22 cellular contexts compared by ENCODE assay signal in genomic region chr2:15584767-15585469, GRCh38. TPM values are rescaled to one million over a fixed set of nuclear protein-coding genes. Genes with fewer than 3 reads are reported as not detected.
DNase-seq lines count a peak whose midpoint lies in the region; ATAC-seq, FAIRE-seq and TF ChIP-seq lines count a peak whose summit lies in the region.
"Had no signal": no experiment of that assay in that cellular context is flagged by ENCODE, and none has a peak within 500 bp of the region (broad histone marks: within the 10 kb centered on the region; RNA-seq: fewer than 3 reads in every experiment).

No MANE protein-coding gene starts in this region.

- BruUV-seq in PC-3 (replicated peaks; lab: Mats Ljungman, UMichigan) (no TSS peak), endothelial cell of umbilical vein (replicated peaks; lab: Mats Ljungman, UMichigan) (no TSS peak)

- no peak overlapping the region for H2AK5ac ChIP-seq in mesenchymal stem cell (ENCODE audit: low read length, severe bottlenecking)

- H2BK15ac ChIP-seq in mesenchymal stem cell (ENCODE audit: low read depth, poor library complexity, severe bottlenecking): no peak overlapping the region

- H2AFZ ChIP-seq in GM23248 (no peak overlapping the region), PC-3 (ENCODE audit: low read length) (no peak overlapping the region), endothelial cell of umbilical vein (ENCODE audit: low read depth, low read length) (no peak overlapping the region), mesenchymal stem cell (ENCODE audit: low read depth, low read length) (no peak overlapping the region)

- H3K9me1 ChIP-seq in endothelial cell of umbilical vein (replicated peaks; ENCODE audit: control insufficient read depth, extremely low read depth, insufficient read depth, low read length): no peaks in the 10 kb centered on the region

- H2BK12ac ChIP-seq in mesenchymal stem cell (ENCODE audit: low read length in 2 of 2): no peak overlapping the region

- POLR2A ChIA-PET in PC-3 (lab: Charles Lee; ENCODE audit: unreplicated experiment): no interaction called here
- POLR2A ChIA-PET in endothelial cell of umbilical vein (lab: Charles Lee): no interaction called here

- H3K14ac ChIP-seq in mesenchymal stem cell (ENCODE audit: low read length in 2 of 2): no peak overlapping the region

- H3K79me2 ChIP-seq in GM23248 (ENCODE audit: insufficient read depth) (no peaks in the 10 kb centered on the region), PC-3 (ENCODE audit: low read length) (no peaks in the 10 kb centered on the region), endothelial cell of umbilical vein (ENCODE audit: control insufficient read depth, insufficient read depth, low read length) (no peaks in the 10 kb centered on the region)

- peak; percentile 70 for ATAC-seq in PC-3
- no peak for ATAC-seq in HG03135 (IDR thresholded peaks at IDR 0.05; ENCODE audit: unreplicated experiment)
- ATAC-seq: activated T-cell treated with anti-CD3 and anti-CD28 coated beads, Interleukin-2, amount 50 U/mL, for 4 hours; SK-N-SH treated with all-trans-retinoic acid at 6 μM for 48 hours had no signal

- no peaks in the 10 kb centered on the region for H4K20me1 ChIP-seq in GM23248 (ENCODE audit: insufficient read depth)
- H4K20me1 ChIP-seq in PC-3 (ENCODE audit: low read length): no peaks in the 10 kb centered on the region
- no peaks in the 10 kb centered on the region for H4K20me1 ChIP-seq in endothelial cell of umbilical vein (replicated peaks; ENCODE audit: control insufficient read depth, extremely low read depth, insufficient read depth, low read length)

- no peaks in the 10 kb centered on the region for H3K79me1 ChIP-seq in mesenchymal stem cell (replicated peaks; ENCODE audit: low read length, poor library complexity, severe bottlenecking)

- H3K4me2 ChIP-seq in GM23248 (ENCODE audit: unreplicated experiment): no peak overlapping the region
- no peak overlapping the region for H3K4me2 ChIP-seq in PC-3 (ENCODE audit: low read length)
- H3K4me2 ChIP-seq in endothelial cell of umbilical vein (ENCODE audit: insufficient read depth, low read length): no peak overlapping the region
- H3K4me2 ChIP-seq in mesenchymal stem cell (ENCODE audit: low read length, poor library complexity, severe bottlenecking): no peak overlapping the region

- H4K8ac ChIP-seq in mesenchymal stem cell (ENCODE audit: low read length): no peak overlapping the region

- H3K9ac ChIP-seq in GM23248: no peak overlapping the region
- no peak overlapping the region for H3K9ac ChIP-seq in PC-3 (ENCODE audit: low read length)
- no peak overlapping the region for H3K9ac ChIP-seq in endothelial cell of umbilical vein (replicated peaks; ENCODE audit: extremely low read depth, insufficient read depth, low read length)
- H3K9ac ChIP-seq in mesenchymal stem cell (ENCODE audit: low read length): no peak overlapping the region

- H3K9me2 ChIP-seq in GM23248 (ENCODE audit: insufficient read depth) (no peaks in the 10 kb centered on the region), PC-3 (replicated peaks; ENCODE audit: low read length) (no peaks in the 10 kb centered on the region)

- TF ChIP-seq POLR2A in endothelial cell of umbilical vein (IDR thresholded peaks at IDR 0.05; ENCODE audit: low read depth, low read length): no peak

- H3K4me1 ChIP-seq in GM23248 (ENCODE audit: insufficient read depth): no peaks in the 10 kb centered on the region
- H3K4me1 ChIP-seq in PC-3 (ENCODE audit: insufficient read depth, low read length): no peaks in the 10 kb centered on the region
- H3K4me1 ChIP-seq in endothelial cell of umbilical vein (ENCODE audit: control insufficient read depth, extremely low read depth, insufficient read depth, low read length): peaks cover 8% of the 10 kb centered on the region
- no peaks in the 10 kb centered on the region for H3K4me1 ChIP-seq in mesenchymal stem cell (ENCODE audit: control insufficient read depth, insufficient read depth, low read depth, low read length)
- H3K4me1 ChIP-seq: BE2C, Caco-2, upper lobe of left lung had no signal

- in situ Hi-C loops in GM23248 (cut with MboI): no loop called here

- no peak overlapping the region for H2BK120ac ChIP-seq in mesenchymal stem cell (ENCODE audit: low read depth, low read length)

- H3K4ac ChIP-seq in mesenchymal stem cell (ENCODE audit: low read depth in 1 of 2, low read length in 2 of 2): no peak overlapping the region

- H3K4me3 ChIP-seq in GM23248 (no peak overlapping the region), PC-3 (ENCODE audit: low read length) (no peak overlapping the region), endothelial cell of umbilical vein (replicated peaks in 1 of 3; ENCODE audit: insufficient read depth in 1 of 3, low read depth in 1 of 3, low read length in 3 of 3) (no peak overlapping the region), mesenchymal stem cell (ENCODE audit: insufficient read depth in 1 of 2, low read depth in 1 of 2, low read length in 2 of 2) (no peak overlapping the region)
- H3K4me3 ChIP-seq: upper lobe of left lung had no signal

- no peak overlapping the region for H4K91ac ChIP-seq in mesenchymal stem cell (ENCODE audit: low read length)

- DNase-seq in GM23248 (peak; percentile 56), PC-3 (peak; percentile 30), endothelial cell of umbilical vein (ENCODE audit: low read depth, low spot score) (no peak), mesenchymal stem cell (peak; percentile 42), NCI-H446 treated with DMSO at 0.1 percent for 48 hours (lab: John Stamatoyannopoulos, UW) (no peak), cortex of kidney (lab: John Stamatoyannopoulos, UW) (no peak)
- DNase-seq: activated CD4-positive, CD25-positive, alpha-beta regulatory T cell; activated CD8-positive, alpha-beta memory T cell treated with anti-CD3 and anti-CD28 coated beads for 24 hours; activated naive CD4-positive, alpha-beta T cell treated with anti-CD3 and anti-CD28 coated beads, Interleukin-2, amount 50 U/mL, for 16 hours; activated T-cell treated with anti-CD3 and anti-CD28 coated beads, Interleukin-2, amount 50 U/mL, for 4 hours; BE2C; Caco-2; NCI-H1105 treated with DMSO at 0.1 percent for 48 hours; NCI-H510A; occipital lobe; T1000; upper lobe of left lung had no signal

- CTCF ChIA-PET in PC-3 (lab: Charles Lee): no interaction called here
- CTCF ChIA-PET in endothelial cell of umbilical vein (lab: Charles Lee): interaction anchor here (3.7 kb wide), 1 partner anchor 8 kb away, joined by 23 read pairs; no protein-coding TSS in a partner anchor

- H3K9me3 ChIP-seq in GM23248 (ENCODE audit: low read depth) (no peaks in the 10 kb centered on the region), PC-3 (ENCODE audit: low read length) (no peaks in the 10 kb centered on the region), endothelial cell of umbilical vein (replicated peaks; ENCODE audit: control insufficient read depth, insufficient read depth, low read length) (no peaks in the 10 kb centered on the region), mesenchymal stem cell (ENCODE audit: control insufficient read depth, low read length) (no peaks in the 10 kb centered on the region)
- H3K9me3 ChIP-seq: BE2C, Caco-2, upper lobe of left lung had no signal

- H3K36me3 ChIP-seq in GM23248 (ENCODE audit: low read depth) (no peaks in the 10 kb centered on the region), PC-3 (ENCODE audit: low read depth, low read length) (no peaks in the 10 kb centered on the region), endothelial cell of umbilical vein (ENCODE audit: control insufficient read depth in 2 of 2, extremely low read depth in 1 of 2, insufficient read depth in 2 of 2, low read length in 2 of 2) (no peaks in the 10 kb centered on the region), mesenchymal stem cell (ENCODE audit: control insufficient read depth in 1 of 2, insufficient read depth in 2 of 2, low read depth in 1 of 2, low read length in 2 of 2) (no peaks in the 10 kb centered on the region)
- H3K36me3 ChIP-seq: BE2C, upper lobe of left lung had no signal

- no peak overlapping the region for H3K27ac ChIP-seq in GM23248
- H3K27ac ChIP-seq in PC-3 (ENCODE audit: low read length): no peak overlapping the region
- no peak overlapping the region for H3K27ac ChIP-seq in endothelial cell of umbilical vein (ENCODE audit: insufficient read depth, low read depth, low read length)
- H3K27ac ChIP-seq in mesenchymal stem cell (ENCODE audit: low read length, poor library complexity, severe bottlenecking): no peak overlapping the region
- H3K27ac ChIP-seq: upper lobe of left lung had no signal

- TF ChIP-seq CTCF in PC-3 (conservative IDR thresholded peaks at IDR 0.05; ENCODE audit: low read depth, low read length): no peak
- no peak for TF ChIP-seq CTCF in endothelial cell of umbilical vein (IDR thresholded peaks at IDR 0.05; ENCODE audit: extremely low read depth in 1 of 2, insufficient read depth in 1 of 2, low read depth in 1 of 2, low read length in 2 of 2)

- dilution Hi-C loops in endothelial cell of umbilical vein (cut with MboI; ENCODE audit: extremely low pct_ligation_motif_present, low sequenced_read_pairs): no loop called here

- H3K27me3 ChIP-seq in GM23248 (replicated peaks; ENCODE audit: insufficient read depth) (no peaks in the 10 kb centered on the region), PC-3 (ENCODE audit: low read length) (no peaks in the 10 kb centered on the region), endothelial cell of umbilical vein (ENCODE audit: control insufficient read depth in 2 of 2, insufficient read depth in 2 of 2, low read length in 2 of 2) (no peaks in the 10 kb centered on the region), mesenchymal stem cell (ENCODE audit: control insufficient read depth in 1 of 2, insufficient read depth in 1 of 2, low read length in 2 of 2) (no peaks in the 10 kb centered on the region)
- H3K27me3 ChIP-seq: BE2C, upper lobe of left lung had no signal

- intact Hi-C loops in PC-3 (cut with micrococcal nuclease): no loop called here
- intact Hi-C loops in endothelial cell of umbilical vein (cut with micrococcal nuclease): no loop called here

- no peak overlapping the region for H3K23ac ChIP-seq in mesenchymal stem cell (ENCODE audit: low read length in 2 of 2)

- H3F3A ChIP-seq in GM23248 (ENCODE audit: insufficient read depth): no peaks in the 10 kb centered on the region
- H3F3A ChIP-seq in PC-3 (ENCODE audit: low read length, unreplicated experiment): no peaks in the 10 kb centered on the region

- WGBS in GM23248 (ENCODE audit: low coverage in 1 of 2, low lambda C conversion rate in 2 of 2, missing lambda C conversion rate in 2 of 2), 2 experiments: 74 to 81% methylated on average over 2 of the region's 2 CpGs
- 92% methylated on average over 2 of the region's 2 CpGs for WGBS in mesenchymal stem cell

- no peak overlapping the region for H3K18ac ChIP-seq in mesenchymal stem cell (ENCODE audit: low read depth in 1 of 2, low read length in 2 of 2)

- H2BK5ac ChIP-seq in mesenchymal stem cell (ENCODE audit: low read depth, low read length, poor library complexity, severe bottlenecking): no peak overlapping the region

- FAIRE-seq in endothelial cell of umbilical vein (lab: Jason Lieb, UNC): no peak
- FAIRE-seq: colon, frontal cortex, RCC 7860 had no signal

RNA-seq across cellular contexts. Expression of gene DDX1, which starts 6.8 kb away (rescaled TPM):
- 72.6 and 73.0 TPM in 2 replicates for total RNA-seq in GM23248 (2014; rRNA removed; shearing (Covaris generic))
- 101 TPM in 2 replicates for polyA plus RNA-seq in GM23248 (2016; fragmentation: Nextera tagmentation; extraction: Ambion mirVana)
- 57.4 and 62.6 TPM in 2 replicates for total RNA-seq in PC-3 (2014; rRNA removed)
- 117 and 124 TPM in 2 replicates for total RNA-seq in endothelial cell of umbilical vein
- 28.4 and 41.2 TPM in 2 replicates for polyA plus RNA-seq in endothelial cell of umbilical vein
- 76.7 and 79.3 TPM in 2 replicates for polyA plus RNA-seq in endothelial cell of umbilical vein (2011; cell fraction: cytosol; rRNA removed)
- 66.9 and 89.7 TPM in 2 replicates for polyA plus RNA-seq in endothelial cell of umbilical vein (2011; cell fraction: nucleus; rRNA removed)
- 127 and 179 TPM in 2 replicates for polyA plus RNA-seq in endothelial cell of umbilical vein (2012)
- 34.2 and 38.7 TPM in 2 replicates for polyA minus RNA-seq in endothelial cell of umbilical vein
- 42.5 TPM for polyA minus RNA-seq in endothelial cell of umbilical vein (2011; cell fraction: cytosol; rRNA and poly(A)+ RNA removed)
- polyA minus RNA-seq in endothelial cell of umbilical vein (2011; cell fraction: nucleus; rRNA and poly(A)+ RNA removed): 35.5 and 40.1 TPM in 2 replicates
- polyA plus RNA-seq in mesenchymal stem cell (2013, experiment 1 of 2): 92.2 TPM
- polyA plus RNA-seq in mesenchymal stem cell (2013, experiment 2 of 2): 94.3 TPM

RNA-seq across cellular contexts. Expression of gene NBAS, which starts 23.8 kb away (rescaled TPM):
- total RNA-seq in GM23248 (2014; rRNA removed; shearing (Covaris generic)): 51.8 and 63.7 TPM in 2 replicates
- 21.2 and 22.5 TPM in 2 replicates for polyA plus RNA-seq in GM23248 (2016; fragmentation: Nextera tagmentation; extraction: Ambion mirVana)
- total RNA-seq in PC-3 (2014; rRNA removed): 37.2 and 45.1 TPM in 2 replicates
- 41.2 and 43.0 TPM in 2 replicates for total RNA-seq in endothelial cell of umbilical vein
- 29.0 and 29.4 TPM in 2 replicates for polyA plus RNA-seq in endothelial cell of umbilical vein
- 30.2 and 31.9 TPM in 2 replicates for polyA plus RNA-seq in endothelial cell of umbilical vein (2011; cell fraction: cytosol; rRNA removed)
- 42.4 and 43.2 TPM in 2 replicates for polyA plus RNA-seq in endothelial cell of umbilical vein (2011; cell fraction: nucleus; rRNA removed)
- 30.7 and 33.7 TPM in 2 replicates for polyA plus RNA-seq in endothelial cell of umbilical vein (2012)
- 85.7 and 112 TPM in 2 replicates for polyA minus RNA-seq in endothelial cell of umbilical vein
- 22.2 TPM for polyA minus RNA-seq in endothelial cell of umbilical vein (2011; cell fraction: cytosol; rRNA and poly(A)+ RNA removed)
- 88.9 and 139 TPM in 2 replicates for polyA minus RNA-seq in endothelial cell of umbilical vein (2011; cell fraction: nucleus; rRNA and poly(A)+ RNA removed)
- polyA plus RNA-seq in mesenchymal stem cell (2013, experiment 1 of 2): 22.8 TPM
- polyA plus RNA-seq in mesenchymal stem cell (2013, experiment 2 of 2): 22.6 TPM

Comparison
In these comparisons a context has a peak if more than half of its experiments do, and no peak if none do; other contexts are left out.
1. DNase-seq: peak in GM23248 (single experiment), PC-3 (single experiment) and mesenchymal stem cell (single experiment); none in endothelial cell of umbilical vein (single experiment), NCI-H446 treated with DMSO at 0.1 percent for 48 hours (single experiment) and cortex of kidney (single experiment).